ENCODE assay signal across 13 cellular contexts in the genomic region with DNA sequence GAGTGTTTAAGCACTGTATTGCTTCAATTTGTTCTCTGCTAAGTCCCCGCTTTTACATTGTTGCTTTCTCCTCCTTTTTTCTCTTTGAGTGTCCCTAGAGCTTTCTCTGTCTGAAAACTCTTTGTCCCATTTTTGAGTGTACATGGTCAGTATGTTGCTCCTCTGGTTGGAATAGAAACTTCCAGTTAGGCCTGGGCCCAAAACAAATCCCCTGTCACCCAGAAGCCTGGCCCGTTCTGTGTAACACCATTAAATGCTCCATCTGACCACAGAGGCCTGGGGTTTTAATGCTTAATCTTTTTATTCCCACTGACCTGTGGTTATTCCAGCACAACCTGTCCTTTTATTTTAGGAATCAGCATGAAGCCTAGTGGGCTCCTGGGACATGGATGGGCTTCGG. TPM values are rescaled to one million over a fixed set of nuclear protein-coding genes. Genes with fewer than 3 reads are reported as not detected.
"Had no signal": no experiment of that assay in that cellular context is flagged by ENCODE, and none has a peak within 500 bp of the region (broad histone marks: within the 10 kb centered on the region; RNA-seq: fewer than 3 reads in every experiment).

No MANE protein-coding gene starts in this region.

- H3K27me3 ChIP-seq: ascending aorta, esophagus muscularis mucosa, sigmoid colon had no signal

- FAIRE-seq: bronchial epithelial cell had no signal

- H3K4me1 ChIP-seq: ascending aorta, psoas muscle, spleen had no signal

- H3K36me3 ChIP-seq: ascending aorta, sigmoid colon, spleen, thoracic aorta had no signal

- ATAC-seq: psoas muscle; stimulated activated naive CD8-positive, alpha-beta T cell treated with anti-CD3 and anti-CD28 coated beads, Interleukin-15, amount 100 ng/mL, for 72 hours had no signal

- H3K4me3 ChIP-seq: ascending aorta, esophagus muscularis mucosa, lung, psoas muscle, sigmoid colon, spleen, thoracic aorta had no signal

- H3K9me3 ChIP-seq: ascending aorta, esophagus muscularis mucosa, psoas muscle, sigmoid colon, spleen, thoracic aorta had no signal

- H3K27ac ChIP-seq: ascending aorta, psoas muscle, spleen, thoracic aorta had no signal

- DNase-seq: activated CD4-positive, alpha-beta T cell treated with anti-CD3 and anti-CD28 coated beads, Interleukin-2, amount 10 ng/mL, durations not matched to agents 24 days and 14 days; activated naive CD8-positive, alpha-beta T cell treated with anti-CD3 and anti-CD28 coated beads, Interleukin-2, amount 10 ng/mL, durations not matched to agents 7 days and 5 days; immature natural killer cell; psoas muscle; sigmoid colon; spleen; stimulated activated naive CD8-positive, alpha-beta T cell treated with anti-CD3 and anti-CD28 coated beads, Interleukin-15, amount 100 ng/mL, for 72 hours had no signal

RNA-seq across cellular contexts. Expression of gene NFASC, which starts 28.3 kb away (rescaled TPM):
- total RNA-seq: osteocyte had no signal
- polyA plus RNA-seq: immature natural killer cell had no signal
